ENCODE assay signal across 19 cellular contexts in genomic region chr5:131389869-131390265, GRCh38.
DNase-seq lines count a peak whose midpoint lies in the region; ATAC-seq and TF ChIP-seq lines count a peak whose summit lies in the region.
"Had no signal": no experiment of that assay in that cellular context is flagged by ENCODE, and none has a peak within 500 bp of the region (broad histone marks: within the 10 kb centered on the region; RNA-seq: fewer than 3 reads in every experiment).

No MANE protein-coding gene starts in this region.

- peaks cover 44% of the 10 kb centered on the region for H3K4me1 ChIP-seq in CD8-positive, alpha-beta memory T cell (ENCODE audit: insufficient read depth, low read length)
- H3K4me1 ChIP-seq in uterus = no peaks in the 10 kb centered on the region

- peaks cover 27% of the 10 kb centered on the region for H3K36me3 ChIP-seq in CD8-positive, alpha-beta memory T cell (ENCODE audit: insufficient read depth, low read length)
- no peaks in the 10 kb centered on the region for H3K36me3 ChIP-seq in uterus

- H3K27ac ChIP-seq in CD8-positive, alpha-beta memory T cell (ENCODE audit: low read depth, low read length) = no peak overlapping the region
- no peak overlapping the region for H3K27ac ChIP-seq in uterus
- H3K27ac ChIP-seq: body of pancreas, coronary artery, Peyer's patch had no signal

- TF ChIP-seq POLR2A in uterus (IDR thresholded peaks at IDR 0.05) = no peak

- POLR2A ChIA-PET in CD8-positive, alpha-beta memory T cell (lab: Charles Lee) = interaction anchor here (1.0 kb wide), 1 partner anchor 104 kb away, joined by 4 read pairs; no protein-coding TSS in a partner anchor
- POLR2A ChIA-PET in naive thymus-derived CD8-positive, alpha-beta T cell (lab: Charles Lee) = no interaction called here

- H3K4me3 Mint-ChIP-seq in activated CD4-positive, alpha-beta T cell treated with anti-CD3 and anti-CD28 coated beads, Interleukin-2, amount 10 ng/mL, durations not matched to agents 24 days and 14 days = peak overlapping the region; percentile 3
- peak overlapping the region in 5 of 7 donors; percentile 12 to 73 (median 35) for H3K4me3 Mint-ChIP-seq in CD8-positive, alpha-beta memory T cell
- H3K4me3 Mint-ChIP-seq in activated naive CD8-positive, alpha-beta T cell = peak overlapping the region; percentile 60
- H3K4me3 Mint-ChIP-seq in naive thymus-derived CD8-positive, alpha-beta T cell = peak overlapping the region in 5 of 10 donors; percentile 29 to 60 (median 49)
- H3K4me3 Mint-ChIP-seq: type B pancreatic cell had no signal

- H3K36me3 Mint-ChIP-seq in activated CD4-positive, alpha-beta T cell treated with anti-CD3 and anti-CD28 coated beads, Interleukin-2, amount 10 ng/mL, durations not matched to agents 24 days and 14 days (ENCODE audit: low read depth) = peaks cover 68% of the 10 kb centered on the region
- peaks cover 0 to 94% (median 29%) of the 10 kb centered on the region in 3 donors for H3K36me3 Mint-ChIP-seq in CD8-positive, alpha-beta memory T cell
- H3K36me3 Mint-ChIP-seq in activated naive CD8-positive, alpha-beta T cell = peaks cover 24% of the 10 kb centered on the region
- H3K36me3 Mint-ChIP-seq in naive thymus-derived CD8-positive, alpha-beta T cell = peaks cover 6 to 90% (median 45%) of the 10 kb centered on the region in 3 donors

- peaks cover 62% of the 10 kb centered on the region for H3K4me1 Mint-ChIP-seq in activated CD4-positive, alpha-beta T cell treated with anti-CD3 and anti-CD28 coated beads, Interleukin-2, amount 10 ng/mL, durations not matched to agents 24 days and 14 days
- H3K4me1 Mint-ChIP-seq in CD8-positive, alpha-beta memory T cell = peaks cover 72 to 97% (median 86%) of the 10 kb centered on the region in 3 donors
- H3K4me1 Mint-ChIP-seq in activated naive CD8-positive, alpha-beta T cell (ENCODE audit: low read depth) = peaks cover 81% of the 10 kb centered on the region
- H3K4me1 Mint-ChIP-seq in naive thymus-derived CD8-positive, alpha-beta T cell = peaks cover 24 to 89% (median 75%) of the 10 kb centered on the region in 4 donors

- H3K4me3 ChIP-seq in CD8-positive, alpha-beta memory T cell (ENCODE audit: low read length) = no peak overlapping the region
- H3K4me3 ChIP-seq in uterus = no peak overlapping the region
- H3K4me3 ChIP-seq: body of pancreas, coronary artery, Peyer's patch had no signal

- no peaks in the 10 kb centered on the region for H3K9me3 Mint-ChIP-seq in activated CD4-positive, alpha-beta T cell treated with anti-CD3 and anti-CD28 coated beads, Interleukin-2, amount 10 ng/mL, durations not matched to agents 24 days and 14 days
- no peaks in the 10 kb centered on the region for H3K9me3 Mint-ChIP-seq in CD8-positive, alpha-beta memory T cell
- H3K9me3 Mint-ChIP-seq in activated naive CD8-positive, alpha-beta T cell (ENCODE audit: low read depth) = no peaks in the 10 kb centered on the region
- no peaks in the 10 kb centered on the region for H3K9me3 Mint-ChIP-seq in naive thymus-derived CD8-positive, alpha-beta T cell
- H3K9me3 Mint-ChIP-seq: type B pancreatic cell had no signal

- no peak for ATAC-seq in naive thymus-derived CD8-positive, alpha-beta T cell
- no peak for ATAC-seq in GM18861 (IDR thresholded peaks at IDR 0.05; ENCODE audit: unreplicated experiment)
- ATAC-seq: body of pancreas had no signal

- no peaks in the 10 kb centered on the region for H3K9me3 ChIP-seq in CD8-positive, alpha-beta memory T cell (ENCODE audit: low read length)
- no peaks in the 10 kb centered on the region for H3K9me3 ChIP-seq in uterus
- H3K9me3 ChIP-seq: body of pancreas, Peyer's patch had no signal

- no peaks in the 10 kb centered on the region for H3K27me3 Mint-ChIP-seq in activated CD4-positive, alpha-beta T cell treated with anti-CD3 and anti-CD28 coated beads, Interleukin-2, amount 10 ng/mL, durations not matched to agents 24 days and 14 days
- no peaks in the 10 kb centered on the region for H3K27me3 Mint-ChIP-seq in CD8-positive, alpha-beta memory T cell
- H3K27me3 Mint-ChIP-seq in activated naive CD8-positive, alpha-beta T cell = no peaks in the 10 kb centered on the region
- H3K27me3 Mint-ChIP-seq in naive thymus-derived CD8-positive, alpha-beta T cell = no peaks in the 10 kb centered on the region
- H3K27me3 Mint-ChIP-seq: type B pancreatic cell had no signal

- H3K27me3 ChIP-seq in CD8-positive, alpha-beta memory T cell (ENCODE audit: insufficient read depth, low read length, poor library complexity, severe bottlenecking) = no peaks in the 10 kb centered on the region
- no peaks in the 10 kb centered on the region for H3K27me3 ChIP-seq in uterus
- H3K27me3 ChIP-seq: body of pancreas, Peyer's patch had no signal

- intact Hi-C loops in activated CD4-positive, alpha-beta T cell treated with anti-CD3 and anti-CD28 coated beads, Interleukin-2, amount 10 ng/mL, durations not matched to agents 24 days and 14 days (cut with micrococcal nuclease) = loop anchor here (1.0 to 10.0 kb wide), 2 partner anchors 11 to 325 kb away; no protein-coding TSS in a partner anchor
- intact Hi-C loops in uterus (cut with DNase I; ENCODE audit: low total_unique reads) = no loop called here

- peak overlapping the region; percentile 93 for H3K27ac Mint-ChIP-seq in activated CD4-positive, alpha-beta T cell treated with anti-CD3 and anti-CD28 coated beads, Interleukin-2, amount 10 ng/mL, durations not matched to agents 24 days and 14 days
- peak overlapping the region; percentile 71 to 97 (median 89) for H3K27ac Mint-ChIP-seq in CD8-positive, alpha-beta memory T cell
- H3K27ac Mint-ChIP-seq in activated naive CD8-positive, alpha-beta T cell = peak overlapping the region; percentile 99
- H3K27ac Mint-ChIP-seq in naive thymus-derived CD8-positive, alpha-beta T cell = peak overlapping the region; percentile 64 to 100 (median 80)
- H3K27ac Mint-ChIP-seq: type B pancreatic cell had no signal

- DNase-seq in activated CD4-positive, alpha-beta T cell treated with anti-CD3 and anti-CD28 coated beads, Interleukin-2, amount 10 ng/mL, durations not matched to agents 24 days and 14 days = no peak
- no peak for DNase-seq in activated CD4-positive, alpha-beta T cell treated with anti-CD3 and anti-CD28 coated beads, Interleukin-2, amount 50 U/mL, for 4 hours
- no peak for DNase-seq in CD8-positive, alpha-beta memory T cell
- DNase-seq in naive thymus-derived CD8-positive, alpha-beta T cell = no peak
- no peak for DNase-seq in uterus
- no peak for DNase-seq in stimulated activated CD4-positive, alpha-beta T cell treated with anti-CD3 and anti-CD28 coated beads, Interleukin-4, amount 100 ng/mL, for 24 hours
- DNase-seq: activated gamma-delta T cell treated with Interleukin-2 at 50 U/mL for 16 hours, body of pancreas, DND-41, foreskin melanocyte, NCI-H1417 treated with DMSO at 0.1 percent for 48 hours, NCI-H2171 treated with DMSO at 0.1 percent for 48 hours, NCI-H748 treated with DMSO at 0.1 percent for 48 hours, Peyer's patch, retina had no signal

- CTCF ChIA-PET in CD8-positive, alpha-beta memory T cell (lab: Charles Lee) = interaction anchor here (1.3 kb wide), 1 partner anchor 8 kb away, joined by 5 read pairs; no protein-coding TSS in a partner anchor

- TF ChIP-seq CTCF in uterus (IDR thresholded peaks at IDR 0.05) = no peak
